1 cellular context compared by ENCODE assay signal in the genomic region with DNA sequence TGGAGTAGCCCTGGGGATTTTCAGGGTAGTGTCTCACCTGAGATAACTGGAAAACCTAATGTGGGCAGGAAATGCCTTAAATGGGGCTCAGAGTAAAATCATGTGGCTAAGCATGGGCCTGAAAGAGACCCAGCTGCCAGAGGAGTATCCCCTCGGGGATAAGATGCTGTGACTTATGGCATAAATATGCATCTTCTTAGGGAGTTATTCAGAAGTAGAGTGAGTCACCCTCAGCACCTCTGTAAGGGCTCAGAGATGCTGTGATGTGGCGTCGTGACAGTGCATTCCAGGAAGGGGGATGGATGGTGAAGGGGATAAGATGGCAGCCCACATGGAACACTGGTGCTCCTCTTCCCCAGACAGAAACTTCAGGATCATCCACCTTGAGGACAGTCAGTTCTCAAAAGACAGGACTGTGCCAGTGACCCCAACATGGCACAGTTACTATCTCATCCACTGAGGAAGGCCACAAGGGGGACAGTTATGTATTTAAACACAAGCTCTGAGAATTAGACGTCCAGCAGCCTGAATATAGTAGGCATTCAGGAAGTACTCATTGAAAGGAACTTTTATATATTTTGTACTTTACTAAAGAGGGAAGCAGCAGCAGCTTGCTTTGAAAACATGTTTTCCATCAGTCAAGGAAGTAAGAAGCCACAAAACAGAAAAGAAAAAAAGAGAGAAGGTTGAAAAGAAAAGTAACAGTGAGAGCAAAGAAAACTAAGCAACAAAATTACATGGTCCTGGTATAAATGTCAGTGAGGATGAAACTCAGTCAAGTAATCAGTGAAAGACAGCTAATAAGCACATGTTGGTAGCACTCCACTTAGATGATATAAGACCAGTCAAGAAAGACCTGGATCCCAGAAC.
TF ChIP-seq lines count a peak whose summit lies in the region.

No MANE protein-coding gene starts in this region.

TF ChIP-seq in GM23338, 12 proteins besides CTCF, POLR2A, EP300 and RAD21:
- TF ChIP-seq, protein P1, sequence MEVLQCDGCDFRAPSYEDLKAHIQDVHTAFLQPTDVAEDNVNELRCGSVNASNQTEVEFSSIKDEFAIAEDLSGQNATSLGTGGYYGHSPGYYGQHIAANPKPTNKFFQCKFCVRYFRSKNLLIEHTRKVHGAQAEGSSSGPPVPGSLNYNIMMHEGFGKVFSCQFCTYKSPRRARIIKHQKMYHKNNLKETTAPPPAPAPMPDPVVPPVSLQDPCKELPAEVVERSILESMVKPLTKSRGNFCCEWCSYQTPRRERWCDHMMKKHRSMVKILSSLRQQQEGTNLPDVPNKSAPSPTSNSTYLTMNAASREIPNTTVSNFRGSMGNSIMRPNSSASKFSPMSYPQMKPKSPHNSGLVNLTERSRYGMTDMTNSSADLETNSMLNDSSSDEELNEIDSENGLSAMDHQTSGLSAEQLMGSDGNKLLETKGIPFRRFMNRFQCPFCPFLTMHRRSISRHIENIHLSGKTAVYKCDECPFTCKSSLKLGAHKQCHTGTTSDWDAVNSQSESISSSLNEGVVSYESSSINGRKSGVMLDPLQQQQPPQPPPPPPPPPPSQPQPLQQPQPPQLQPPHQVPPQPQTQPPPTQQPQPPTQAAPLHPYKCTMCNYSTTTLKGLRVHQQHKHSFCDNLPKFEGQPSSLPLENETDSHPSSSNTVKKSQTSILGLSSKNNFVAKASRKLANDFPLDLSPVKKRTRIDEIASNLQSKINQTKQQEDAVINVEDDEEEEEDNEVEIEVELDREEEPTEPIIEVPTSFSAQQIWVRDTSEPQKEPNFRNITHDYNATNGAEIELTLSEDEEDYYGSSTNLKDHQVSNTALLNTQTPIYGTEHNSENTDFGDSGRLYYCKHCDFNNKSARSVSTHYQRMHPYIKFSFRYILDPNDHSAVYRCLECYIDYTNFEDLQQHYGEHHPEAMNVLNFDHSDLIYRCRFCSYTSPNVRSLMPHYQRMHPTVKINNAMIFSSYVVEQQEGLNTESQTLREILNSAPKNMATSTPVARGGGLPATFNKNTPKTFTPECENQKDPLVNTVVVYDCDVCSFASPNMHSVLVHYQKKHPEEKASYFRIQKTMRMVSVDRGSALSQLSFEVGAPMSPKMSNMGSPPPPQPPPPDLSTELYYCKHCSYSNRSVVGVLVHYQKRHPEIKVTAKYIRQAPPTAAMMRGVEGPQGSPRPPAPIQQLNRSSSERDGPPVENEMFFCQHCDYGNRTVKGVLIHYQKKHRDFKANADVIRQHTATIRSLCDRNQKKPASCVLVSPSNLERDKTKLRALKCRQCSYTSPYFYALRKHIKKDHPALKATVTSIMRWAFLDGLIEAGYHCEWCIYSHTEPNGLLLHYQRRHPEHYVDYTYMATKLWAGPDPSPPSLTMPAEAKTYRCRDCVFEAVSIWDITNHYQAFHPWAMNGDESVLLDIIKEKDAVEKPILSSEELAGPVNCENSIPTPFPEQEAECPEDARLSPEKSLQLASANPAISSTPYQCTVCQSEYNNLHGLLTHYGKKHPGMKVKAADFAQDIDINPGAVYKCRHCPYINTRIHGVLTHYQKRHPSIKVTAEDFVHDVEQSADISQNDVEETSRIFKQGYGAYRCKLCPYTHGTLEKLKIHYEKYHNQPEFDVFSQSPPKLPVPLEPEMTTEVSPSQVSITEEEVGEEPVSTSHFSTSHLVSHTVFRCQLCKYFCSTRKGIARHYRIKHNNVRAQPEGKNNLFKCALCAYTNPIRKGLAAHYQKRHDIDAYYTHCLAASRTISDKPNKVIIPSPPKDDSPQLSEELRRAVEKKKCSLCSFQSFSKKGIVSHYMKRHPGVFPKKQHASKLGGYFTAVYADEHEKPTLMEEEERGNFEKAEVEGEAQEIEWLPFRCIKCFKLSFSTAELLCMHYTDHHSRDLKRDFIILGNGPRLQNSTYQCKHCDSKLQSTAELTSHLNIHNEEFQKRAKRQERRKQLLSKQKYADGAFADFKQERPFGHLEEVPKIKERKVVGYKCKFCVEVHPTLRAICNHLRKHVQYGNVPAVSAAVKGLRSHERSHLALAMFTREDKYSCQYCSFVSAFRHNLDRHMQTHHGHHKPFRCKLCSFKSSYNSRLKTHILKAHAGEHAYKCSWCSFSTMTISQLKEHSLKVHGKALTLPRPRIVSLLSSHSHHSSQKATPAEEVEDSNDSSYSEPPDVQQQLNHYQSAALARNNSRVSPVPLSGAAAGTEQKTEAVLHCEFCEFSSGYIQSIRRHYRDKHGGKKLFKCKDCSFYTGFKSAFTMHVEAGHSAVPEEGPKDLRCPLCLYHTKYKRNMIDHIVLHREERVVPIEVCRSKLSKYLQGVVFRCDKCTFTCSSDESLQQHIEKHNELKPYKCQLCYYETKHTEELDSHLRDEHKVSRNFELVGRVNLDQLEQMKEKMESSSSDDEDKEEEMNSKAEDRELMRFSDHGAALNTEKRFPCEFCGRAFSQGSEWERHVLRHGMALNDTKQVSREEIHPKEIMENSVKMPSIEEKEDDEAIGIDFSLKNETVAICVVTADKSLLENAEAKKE (CRISPR knock-in tag; IDR thresholded peaks at IDR 0.05): no peak
- TF ChIP-seq JUNB (IDR thresholded peaks at IDR 0.05; ENCODE audit: unreplicated experiment) (no peak), EZH2phosphoT487 (IDR thresholded peaks at IDR 0.05; ENCODE audit: unreplicated experiment) (no peak), NANOG (IDR thresholded peaks at IDR 0.05; ENCODE audit: borderline replicate concordance) (no peak), ZNF331 (CRISPR knock-in tag; IDR thresholded peaks at IDR 0.05; ENCODE audit: low read depth) (no peak), EZH2 (IDR thresholded peaks at IDR 0.05; ENCODE audit: low read depth, unreplicated experiment) (no peak), CREB1 (CRISPR knock-in tag; IDR thresholded peaks at IDR 0.05; ENCODE audit: low read depth) (no peak), STAT1 (IDR thresholded peaks at IDR 0.05; ENCODE audit: unreplicated experiment) (no peak)
- TF ChIP-seq, protein P2, sequence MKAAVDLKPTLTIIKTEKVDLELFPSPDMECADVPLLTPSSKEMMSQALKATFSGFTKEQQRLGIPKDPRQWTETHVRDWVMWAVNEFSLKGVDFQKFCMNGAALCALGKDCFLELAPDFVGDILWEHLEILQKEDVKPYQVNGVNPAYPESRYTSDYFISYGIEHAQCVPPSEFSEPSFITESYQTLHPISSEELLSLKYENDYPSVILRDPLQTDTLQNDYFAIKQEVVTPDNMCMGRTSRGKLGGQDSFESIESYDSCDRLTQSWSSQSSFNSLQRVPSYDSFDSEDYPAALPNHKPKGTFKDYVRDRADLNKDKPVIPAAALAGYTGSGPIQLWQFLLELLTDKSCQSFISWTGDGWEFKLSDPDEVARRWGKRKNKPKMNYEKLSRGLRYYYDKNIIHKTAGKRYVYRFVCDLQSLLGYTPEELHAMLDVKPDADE (IDR thresholded peaks at IDR 0.05): no peak
